ENCODE assay signal across 21 cellular contexts in genomic region chr3:81776643-81777042, GRCh38. TPM values are rescaled to one million over a fixed set of nuclear protein-coding genes. Genes with fewer than 3 reads are reported as not detected.
DNase-seq lines count a peak whose midpoint lies in the region; ATAC-seq, FAIRE-seq and TF ChIP-seq lines count a peak whose summit lies in the region.
"Had no signal": no experiment of that assay in that cellular context is flagged by ENCODE, and none has a peak within 500 bp of the region (broad histone marks: within the 10 kb centered on the region; RNA-seq: fewer than 3 reads in every experiment).

No MANE protein-coding gene starts in this region.

- H3K4me3 Mint-ChIP-seq in GM23338: no peak overlapping the region

- H3K9me3 ChIP-seq in H1 (ENCODE audit: insufficient read depth in 2 of 2, low read depth in 1 of 2, low read length in 1 of 2): 0 out of 4 replicates have a peak, but pooled peaks cover 0 to 5% of the 10 kb centered on the region in 2 experiments

- no peak overlapping the region for H4K91ac ChIP-seq in H1 (replicated peaks; ENCODE audit: insufficient read length, low read length)

- H3K9ac ChIP-seq in H1 (replicated peaks in 1 of 4; ENCODE audit: extremely low read depth in 1 of 4, low read depth in 3 of 4, low read length in 3 of 4): no peak overlapping the region

- H3K36me3 ChIP-seq in GM23338 (ENCODE audit: insufficient read depth) (no peaks in the 10 kb centered on the region), H1 (ENCODE audit: control insufficient read depth in 2 of 4, insufficient read depth in 4 of 4, low read length in 3 of 4) (no peaks in the 10 kb centered on the region)

- H2AK5ac ChIP-seq in H1 (ENCODE audit: low read depth, low read length): no peak overlapping the region

- no peaks in the 10 kb centered on the region for H3K27me3 Mint-ChIP-seq in GM23338 (ENCODE audit: insufficient read depth, low read depth, poor library complexity)

- H2BK15ac ChIP-seq in H1 (ENCODE audit: low read length): no peak overlapping the region

- no peak for DNase-seq in GM23338 (ENCODE audit: low spot score)
- no peak for DNase-seq in H1 (ENCODE audit: low read depth in 1 of 2, low spot score in 2 of 2)
- no peak for DNase-seq in SW 1271 (lab: John Stamatoyannopoulos, UW)
- no peak for DNase-seq in AG08396 (ENCODE audit: low spot score)
- DNase-seq in HCEC 1CT: no peak
- DNase-seq: EL, MM.1S, NCI-H1105, NCI-H187, NCI-H446 treated with DMSO at 0.1 percent for 48 hours, NCI-H774, SHP77, T-helper 2 cell had no signal

- H3K9me2 ChIP-seq in GM23338 (ENCODE audit: insufficient read depth): no peaks in the 10 kb centered on the region

- no peaks in the 10 kb centered on the region for H3K79me1 ChIP-seq in H1 (ENCODE audit: low read depth, low read length)

- no peaks in the 10 kb centered on the region for H3K27me3 ChIP-seq in GM23338 (ENCODE audit: insufficient read depth)
- no peaks in the 10 kb centered on the region for H3K27me3 ChIP-seq in H1 (replicated peaks in 1 of 4; ENCODE audit: control insufficient read depth in 3 of 4, extremely low read depth in 1 of 4, insufficient read depth in 3 of 4, low read length in 3 of 4)

- no peak overlapping the region for H2BK20ac ChIP-seq in H1 (ENCODE audit: low read length)

- WGBS in H1 (ENCODE audit: extremely low coverage in 1 of 2, insufficient coverage in 1 of 2, insufficient read length in 1 of 2, insufficient replicate concordance in 2 of 2, low coverage in 1 of 2, low lambda C conversion rate in 2 of 2, missing lambda C conversion rate in 1 of 2), 2 experiments: 85% methylated on average over 2 of the region's 2 CpGs; no CpG with 5 or more reads in 1 of the 2 experiments

- H3K23me2 ChIP-seq in H1 (ENCODE audit: low read depth, low read length): no peaks in the 10 kb centered on the region; the same call in 1 of the 2 replicates

- H4K8ac ChIP-seq in H1 (ENCODE audit: extremely low read depth, insufficient read depth, low read length): no peak overlapping the region

- no peak overlapping the region; the same call in 1 of the 2 replicates for H3K27ac Mint-ChIP-seq in GM23338

- no peak overlapping the region for H3K18ac ChIP-seq in H1 (ENCODE audit: extremely low read depth, low read length)

- TF ChIP-seq EP300 in H1 (IDR thresholded peaks at IDR 0.05; ENCODE audit: borderline replicate concordance in 1 of 2, low read depth in 2 of 2, low read length in 2 of 2): no peak

- TF ChIP-seq CTCF in GM23338 (conservative IDR thresholded peaks at IDR 0.05; ENCODE audit: low read depth in 2 of 2) (no peak), H1 (IDR thresholded peaks at IDR 0.05; ENCODE audit: control extremely low read depth in 1 of 3, insufficient read depth in 1 of 3, low read depth in 1 of 3, low read length in 3 of 3) (no peak)

- H3K23ac ChIP-seq in H1 (ENCODE audit: insufficient read length): no peak overlapping the region

- no peaks in the 10 kb centered on the region for H3F3A ChIP-seq in GM23338 (replicated peaks; ENCODE audit: low read depth)

- no peak for FAIRE-seq in H1 (lab: Jason Lieb, UNC)
- FAIRE-seq: A204.1, RCC 7860 had no signal

- H3K4me3 ChIP-seq in GM23338 (no peak overlapping the region), H1 (ENCODE audit: extremely low read depth in 1 of 4, insufficient read depth in 2 of 4, low read depth in 3 of 4, low read length in 4 of 4) (no peak overlapping the region)

- ATAC-seq in GM18498 (IDR thresholded peaks at IDR 0.05; ENCODE audit: unreplicated experiment): peak; percentile 42
- no peak for ATAC-seq in GM23338
- peak; percentile 52 for ATAC-seq in HG03159 (IDR thresholded peaks at IDR 0.05; ENCODE audit: unreplicated experiment)
- no peak for ATAC-seq in GM21737 (IDR thresholded peaks at IDR 0.05; ENCODE audit: unreplicated experiment)
- ATAC-seq: HCT116, SK-N-SH treated with all-trans-retinoic acid at 6 μM for 48 hours had no signal

- H3K4me1 Mint-ChIP-seq in GM23338: no peaks in the 10 kb centered on the region

- H2BK5ac ChIP-seq in H1 (ENCODE audit: low read depth, low read length): no peak overlapping the region

- no peaks in the 10 kb centered on the region for H3K79me2 ChIP-seq in GM23338 (replicated peaks; ENCODE audit: insufficient read depth)
- no peaks in the 10 kb centered on the region for H3K79me2 ChIP-seq in H1 (ENCODE audit: control insufficient read depth in 1 of 2, insufficient read depth in 2 of 2, low read length in 2 of 2)

- H4K5ac ChIP-seq in H1 (ENCODE audit: insufficient read length, low read depth, low read length): no peak overlapping the region

- TF ChIP-seq POLR2A in H1 (IDR thresholded peaks at IDR 0.05; ENCODE audit: control extremely low read depth in 1 of 2, low read depth in 2 of 2, low read length in 2 of 2): no peak

- H2BK12ac ChIP-seq in H1 (ENCODE audit: low read depth, low read length): no peak overlapping the region

- H2AFZ ChIP-seq in GM23338: peak overlapping the region; percentile 70; the same call in 1 of the 2 replicates
- peak overlapping the region; percentile 90 for H2AFZ ChIP-seq in H1 (ENCODE audit: low read length)

- TF ChIP-seq RAD21 in H1 (IDR thresholded peaks at IDR 0.05 in 1 of 2, conservative IDR thresholded peaks at IDR 0.05 in 1 of 2; ENCODE audit: low read depth in 2 of 2, low read length in 2 of 2): no peak

- H3K27ac ChIP-seq in GM23338 (ENCODE audit: low read depth): no peak overlapping the region
- H3K27ac ChIP-seq in H1 (ENCODE audit: low read depth, low read length): no peak overlapping the region
- H3K27ac ChIP-seq: C4-2B had no signal

- CTCF ChIA-PET in H1 (lab: Charles Lee; ENCODE audit: partially characterized antibody): interaction anchor here (0.7 kb wide), 1 partner anchor 195 kb away, joined by 3 read pairs; no protein-coding TSS in a partner anchor

- no peak overlapping the region for H3K56ac ChIP-seq in H1 (replicated peaks; ENCODE audit: insufficient read length, low read depth, low read length)

- POLR2A ChIA-PET in H1 (lab: Charles Lee; ENCODE audit: partially characterized antibody): no interaction called here

- H3K14ac ChIP-seq in H1 (ENCODE audit: insufficient read length): no peak overlapping the region

- H4K20me1 ChIP-seq in GM23338 (replicated peaks; ENCODE audit: insufficient read depth): no peaks in the 10 kb centered on the region
- no peaks in the 10 kb centered on the region for H4K20me1 ChIP-seq in H1 (replicated peaks in 1 of 2; ENCODE audit: control insufficient read depth in 1 of 2, insufficient read depth in 2 of 2, low read length in 2 of 2)

- H3K4ac ChIP-seq in H1 (replicated peaks; ENCODE audit: insufficient read length, low read depth, low read length): no peak overlapping the region

- H3K4me2 ChIP-seq in GM23338: no peak overlapping the region
- H3K4me2 ChIP-seq in H1 (ENCODE audit: insufficient read depth in 1 of 2, low read depth in 2 of 2, low read length in 2 of 2): no peak overlapping the region

- peaks cover 20% of the 10 kb centered on the region for H3K36me3 Mint-ChIP-seq in GM23338 (ENCODE audit: low read depth)

- no peak overlapping the region for H2BK120ac ChIP-seq in H1 (replicated peaks; ENCODE audit: low read depth, low read length)

- peaks cover 24% of the 10 kb centered on the region for H3K9me3 Mint-ChIP-seq in GM23338

- H3K4me1 ChIP-seq in GM23338 (ENCODE audit: insufficient read depth) (no peaks in the 10 kb centered on the region), H1 (replicated peaks in 1 of 4; ENCODE audit: control insufficient read depth in 3 of 4, insufficient read depth in 4 of 4, low read length in 3 of 4) (no peaks in the 10 kb centered on the region)

TF ChIP-seq in GM23338, 12 proteins besides CTCF, POLR2A, EP300 and RAD21 (continues in another document):
- TF ChIP-seq STAT1 (IDR thresholded peaks at IDR 0.05; ENCODE audit: unreplicated experiment): no peak

TF ChIP-seq in H1, 55 proteins besides CTCF, POLR2A, EP300 and RAD21 (continues in another document):
- no peak for TF ChIP-seq POLR2AphosphoS5 (IDR thresholded peaks at IDR 0.05; ENCODE audit: low read depth, low read length)
- TF ChIP-seq TBP (IDR thresholded peaks at IDR 0.05; ENCODE audit: low read depth, low read length): no peak

RNA-seq across cellular contexts. Expression of gene GBE1, which starts 15.2 kb away (rescaled TPM):
- 12.2 and 18.7 TPM in 2 replicates for total RNA-seq in GM23338 (2014; rRNA removed; shearing (Covaris generic))
- 4.5 and 6.4 TPM in 2 replicates for polyA plus RNA-seq in GM23338 (2016; fragmentation: Nextera tagmentation; extraction: Ambion mirVana)
- 6.4 and 7.3 TPM in 2 replicates for total RNA-seq in H1 (2021; fragmentation: NEBNext Ultra II Directional; extraction: Animal tissue kit (Norgen Biotek cat#: 25700))
- 1.6 and 3.3 TPM in 2 replicates for polyA plus RNA-seq in H1 (2011; rRNA removed)
- polyA plus RNA-seq in H1 (2011; cell fraction: cytosol; rRNA removed): 3.2 TPM
- polyA plus RNA-seq in H1 (2011; cell fraction: nucleus; rRNA removed): 1.3 TPM
- 5.1 to 8.5 TPM (median 5.7 TPM) in 4 replicates for polyA plus RNA-seq in H1 (2012, experiment 1 of 2)
- 0.59 TPM for polyA plus RNA-seq in H1 (2012, experiment 2 of 2)
- 3.3 TPM for polyA plus RNA-seq in H1 (2013, experiment 1 of 2)
- 3.0 TPM for polyA plus RNA-seq in H1 (2013, experiment 2 of 2)
- 8.3 and 8.8 TPM in 2 replicates for polyA minus RNA-seq in H1 (2011; rRNA and poly(A)+ RNA removed)
- 4.2 TPM for polyA minus RNA-seq in H1 (2011; cell fraction: cytosol; rRNA and poly(A)+ RNA removed)
- 7.7 TPM for polyA minus RNA-seq in H1 (2011; cell fraction: nucleus; rRNA and poly(A)+ RNA removed)

Comparison
In these comparisons a context has a peak if more than half of its experiments do, and no peak if none do; other contexts are left out.
1. ATAC-seq: peak in GM18498 (single experiment) and HG03159 (single experiment); none in GM23338 (single experiment) and GM21737 (single experiment).